Comparison of ENCODE assay signal across 17 cellular contexts in the genomic region with DNA sequence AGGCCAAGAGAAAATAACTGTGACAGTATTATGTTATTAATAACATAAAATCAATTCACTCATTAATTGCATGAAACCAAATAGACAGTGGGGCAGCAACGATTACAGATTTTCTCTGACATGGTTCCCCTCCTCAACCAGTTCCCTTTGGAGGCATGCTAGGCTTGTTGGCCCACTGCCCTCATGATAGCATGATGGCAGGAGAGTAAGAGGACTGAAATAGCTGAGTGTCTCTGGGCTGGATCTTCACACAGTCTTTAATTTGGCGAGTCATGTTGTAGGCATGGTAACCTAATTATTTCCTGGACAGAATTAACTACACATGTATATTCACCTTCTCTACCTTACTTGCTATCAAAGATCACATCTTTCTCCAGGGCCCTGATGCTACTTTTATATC.
"Had no signal": no experiment of that assay in that cellular context is flagged by ENCODE, and none has a peak within 500 bp of the region (broad histone marks: within the 10 kb centered on the region; RNA-seq: fewer than 3 reads in every experiment).

No MANE protein-coding gene starts in this region.

- H3K79me2 ChIP-seq: hepatocyte, parathyroid adenoma had no signal

- H3K36me3 ChIP-seq: upper lobe of left lung had no signal

- H3K27me3 ChIP-seq: hepatocyte, upper lobe of left lung had no signal

- H3K9me3 ChIP-seq: upper lobe of left lung had no signal

- H3K4me3 ChIP-seq: hepatocyte, upper lobe of left lung had no signal

- H3K4me1 ChIP-seq: foreskin keratinocyte, upper lobe of left lung had no signal

- DNase-seq: activated CD4-positive, alpha-beta memory T cell treated with anti-CD3 and anti-CD28 coated beads, Interleukin-2, amount 10 ng/mL, durations not matched to agents 7 days and 5 days; activated CD4-positive, alpha-beta T cell treated with anti-CD3 and anti-CD28 coated beads, Interleukin-2, amount 10 ng/mL, durations not matched to agents 24 days and 14 days; activated effector memory CD4-positive, alpha-beta T cell treated with Interleukin-2 at 50 U/mL for 16 hours; activated naive CD4-positive, alpha-beta T cell treated with anti-CD3 and anti-CD28 coated beads, Interleukin-2, amount 10 ng/mL, durations not matched to agents 7 days and 5 days; activated T-cell treated with anti-CD3 and anti-CD28 coated beads, Interleukin-2, amount 50 U/mL, for 72 hours; effector CD4-positive, alpha-beta T cell; erythroblast; foreskin keratinocyte; immature natural killer cell; nephron progenitor cell; stimulated activated CD4-positive, alpha-beta T cell treated with anti-CD3 and anti-CD28 coated beads, Interleukin-4, amount 100 ng/mL, for 4 hours; stimulated activated naive CD8-positive, alpha-beta T cell treated with anti-CD3 and anti-CD28 coated beads, Interleukin-15, Interleukin-2, amounts not matched to agents 100 U/mL and 50 U/mL, for 24 hours; upper lobe of left lung had no signal

- H2AFZ ChIP-seq: hepatocyte had no signal

- ATAC-seq: activated CD4-positive, CD25-positive, alpha-beta regulatory T cell treated with anti-CD3 and anti-CD28 coated beads, Interleukin-2, amount 50 U/mL, for 24 hours; activated T-cell treated with anti-CD3 and anti-CD28 coated beads, Interleukin-2, amount 50 U/mL, for 72 hours; foreskin keratinocyte; stimulated activated naive CD8-positive, alpha-beta T cell treated with anti-CD3 and anti-CD28 coated beads, Interleukin-15, Interleukin-2, amounts not matched to agents 100 U/mL and 50 U/mL, for 24 hours had no signal

- H3K4me2 ChIP-seq: hepatocyte had no signal

- H3K9ac ChIP-seq: parathyroid adenoma had no signal

- H3K27ac ChIP-seq: foreskin keratinocyte, hepatocyte, parathyroid adenoma, upper lobe of left lung, VCaP had no signal
